Comparison of ENCODE assay signal across 8 cellular contexts in genomic region chr19:6737284-6737872, GRCh38. TPM values are rescaled to one million over a fixed set of nuclear protein-coding genes. Genes with fewer than 3 reads are reported as not detected.
DNase-seq lines count a peak whose midpoint lies in the region; ATAC-seq, FAIRE-seq and TF ChIP-seq lines count a peak whose summit lies in the region.

GPR108 (minus strand) TSS chr19:6737580; CDS start chr19:6737576, 4 bp downstream.

- peak within 1 kb of the TSS; percentile 75 to 93 for H3K4me3 ChIP-seq in kidney (ENCODE audit: low read length in 2 of 2)

- peak within 1 kb of the TSS; percentile 95 to 96 for H3K27ac ChIP-seq in kidney (ENCODE audit: low read depth in 2 of 2, low read length in 2 of 2)

- peak; percentile 100 for DNase-seq in AG08396 (ENCODE audit: low spot score)
- peak; percentile 99 for DNase-seq in NCI-H510A (lab: John Stamatoyannopoulos, UW)
- peak; percentile 96 to 98 for DNase-seq in activated CD4-positive, alpha-beta T cell treated with anti-CD3 and anti-CD28 coated beads for 24 hours (ENCODE audit: low read depth in 2 of 2)
- peak; percentile 100 for DNase-seq in chondrocyte (ENCODE audit: low spot score)
- DNase-seq in kidney = peak; percentile 100
- peak; percentile 99 for DNase-seq in stimulated activated CD4-positive, alpha-beta T cell treated with anti-CD3 and anti-CD28 coated beads, Interleukin-15, amount 100 ng/mL, for 24 hours

- ATAC-seq in GM19023 (IDR thresholded peaks at IDR 0.05; ENCODE audit: unreplicated experiment) (peak; percentile 72), HG03280 (IDR thresholded peaks at IDR 0.05; ENCODE audit: unreplicated experiment) (peak; percentile 72)

- H3K4me3 Mint-ChIP-seq in chondrocyte (ENCODE audit: unreplicated experiment) = peak within 1 kb of the TSS; percentile 97

- peak within 1 kb of the TSS; percentile 57 to 77 for H3K9ac ChIP-seq in kidney (ENCODE audit: low read length in 2 of 2)

- peaks cover 13 to 31% of the 10 kb centered on the region in 2 donors for H3K4me1 ChIP-seq in kidney (ENCODE audit: control insufficient read depth in 1 of 2, insufficient read depth in 1 of 2, low read depth in 1 of 2, low read length in 2 of 2)

- TF ChIP-seq CTCF in chondrocyte (IDR thresholded peaks at IDR 0.05) = no peak
- TF ChIP-seq CTCF in kidney (IDR thresholded peaks at IDR 0.05; ENCODE audit: borderline replicate concordance, extremely low read depth, insufficient read depth) = peak; percentile 2

- peak within 1 kb of the TSS; percentile 97 for H3K27ac Mint-ChIP-seq in chondrocyte (ENCODE audit: unreplicated experiment)

- intact Hi-C loops in kidney (cut with DNase I) = no loop called here

- H3K27me3 Mint-ChIP-seq in chondrocyte (ENCODE audit: low read depth) = no peaks in the 10 kb centered on the region

- no peaks in the 10 kb centered on the region for H3K9me3 ChIP-seq in kidney (ENCODE audit: control insufficient read depth in 1 of 2, low read length in 2 of 2)

- H3K4me1 Mint-ChIP-seq in chondrocyte (ENCODE audit: low read depth) = peaks cover 49% of the 10 kb centered on the region

- no peaks in the 10 kb centered on the region for H3K9me3 Mint-ChIP-seq in chondrocyte (ENCODE audit: low read depth)

- H3K36me3 ChIP-seq in kidney (ENCODE audit: control insufficient read depth in 1 of 2, insufficient read depth in 2 of 2, low read length in 2 of 2) = no peaks in the 10 kb centered on the region

- FAIRE-seq in kidney (lab: Jason Lieb, UNC) = peak; percentile 99

- peaks cover 8% of the 10 kb centered on the region for H3K36me3 Mint-ChIP-seq in chondrocyte (ENCODE audit: low read depth)

RNA-seq across cellular contexts. Expression of gene GPR108, which starts in this region (rescaled TPM):
- 38.4 to 42.4 TPM (median 39.8 TPM) in 3 replicates for total RNA-seq in chondrocyte
- total RNA-seq in kidney = 113 TPM
- 144 TPM for polyA plus RNA-seq in kidney (ENCODE audit: insufficient read depth, low read depth, low replicate concordance)

Comparison
In these comparisons a context has a peak if more than half of its experiments do, and no peak if none do; other contexts are left out.
1. Peak in every context shown above with its lines: DNase-seq, ATAC-seq, H3K4me3 ChIP-seq and H3K27ac ChIP-seq.